In the genomic region with DNA sequence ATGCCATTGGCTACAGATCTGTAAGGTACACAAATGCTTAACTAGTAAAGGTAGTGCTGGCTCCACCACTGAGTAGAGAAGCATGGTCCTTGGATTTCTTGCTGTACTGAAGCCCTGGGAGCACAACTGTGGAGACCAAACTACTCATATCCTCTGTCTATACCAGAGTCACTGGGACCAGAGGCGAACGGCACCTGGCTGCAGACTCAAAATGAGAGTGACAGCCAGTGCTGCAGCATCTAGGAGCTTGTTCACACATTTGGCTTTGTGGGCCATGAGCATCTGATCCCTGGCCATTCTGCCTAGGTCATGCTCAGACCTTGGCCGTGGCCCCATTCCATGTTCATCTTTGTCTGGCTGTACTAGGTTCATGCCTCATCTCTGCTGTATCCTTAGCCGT, we compare ENCODE assay signal across 20 cellular contexts. TPM values are rescaled to one million over a fixed set of nuclear protein-coding genes. Genes with fewer than 3 reads are reported as not detected.
DNase-seq lines count a peak whose midpoint lies in the region; ATAC-seq and TF ChIP-seq lines count a peak whose summit lies in the region.
"Had no signal": no experiment of that assay in that cellular context is flagged by ENCODE, and none has a peak within 500 bp of the region (broad histone marks: within the 10 kb centered on the region; RNA-seq: fewer than 3 reads in every experiment).

No MANE protein-coding gene starts in this region.

- no peak overlapping the region for H3K27ac Mint-ChIP-seq in activated CD8-positive, alpha-beta T cell treated with anti-CD3 and anti-CD28 coated beads for 36 hours
- H3K27ac Mint-ChIP-seq in activated CD8-positive, alpha-beta T cell treated with anti-CD3 and anti-CD28 coated beads, Interleukin-2, amount 10 ng/mL, durations not matched to agents 7 days and 5 days: no peak overlapping the region
- no peak overlapping the region for H3K27ac Mint-ChIP-seq in type B pancreatic cell

- no peaks in the 10 kb centered on the region for H3K9me3 Mint-ChIP-seq in activated CD8-positive, alpha-beta T cell treated with anti-CD3 and anti-CD28 coated beads for 36 hours
- no peaks in the 10 kb centered on the region for H3K9me3 Mint-ChIP-seq in activated CD8-positive, alpha-beta T cell treated with anti-CD3 and anti-CD28 coated beads, Interleukin-2, amount 10 ng/mL, durations not matched to agents 7 days and 5 days (ENCODE audit: insufficient read depth)
- H3K9me3 Mint-ChIP-seq in type B pancreatic cell: no peaks in the 10 kb centered on the region

- H3K4me1 Mint-ChIP-seq in activated CD8-positive, alpha-beta T cell treated with anti-CD3 and anti-CD28 coated beads for 36 hours (ENCODE audit: low read depth): no peaks in the 10 kb centered on the region
- H3K4me1 Mint-ChIP-seq in activated CD8-positive, alpha-beta T cell treated with anti-CD3 and anti-CD28 coated beads, Interleukin-2, amount 10 ng/mL, durations not matched to agents 7 days and 5 days (ENCODE audit: low read depth): no peaks in the 10 kb centered on the region
- H3K4me1 Mint-ChIP-seq in type B pancreatic cell (ENCODE audit: unreplicated experiment): no peaks in the 10 kb centered on the region

- peak; percentile 5 for DNase-seq in activated CD8-positive, alpha-beta T cell treated with anti-CD3 and anti-CD28 coated beads for 36 hours
- DNase-seq in activated CD8-positive, alpha-beta T cell treated with anti-CD3 and anti-CD28 coated beads, Interleukin-2, amount 10 ng/mL, durations not matched to agents 7 days and 5 days: no peak
- DNase-seq in GM19240 (ENCODE audit: insufficient read length, low spot score): peak; percentile 40
- DNase-seq in type B pancreatic cell (ENCODE audit: extremely low spot score, unreplicated experiment): peak; percentile 54
- no peak for DNase-seq in coronary artery (ENCODE audit: low spot score)
- no peak for DNase-seq in A172 (ENCODE audit: low spot score)
- DNase-seq: DMS 273 treated with DMSO at 0.1 percent for 48 hours; MM.1S; NCI-H1092; NCI-H1436 treated with DMSO at 0.1 percent for 48 hours; NCI-H2029; NCI-H2171; NK-92 treated with Interleukin-12 subunit alpha and Interleukin-12 subunit beta, amount 100 ng/mL, for 24 hours; Peyer's patch; SW 1271 had no signal

- no peak overlapping the region for H3K4me3 ChIP-seq in coronary artery
- H3K4me3 ChIP-seq: Peyer's patch, SJSA1 had no signal

- no peak overlapping the region for H3K4me3 Mint-ChIP-seq in activated CD8-positive, alpha-beta T cell treated with anti-CD3 and anti-CD28 coated beads for 36 hours
- H3K4me3 Mint-ChIP-seq in activated CD8-positive, alpha-beta T cell treated with anti-CD3 and anti-CD28 coated beads, Interleukin-2, amount 10 ng/mL, durations not matched to agents 7 days and 5 days: no peak overlapping the region
- no peak overlapping the region for H3K4me3 Mint-ChIP-seq in type B pancreatic cell

- no peaks in the 10 kb centered on the region for H3K36me3 Mint-ChIP-seq in activated CD8-positive, alpha-beta T cell treated with anti-CD3 and anti-CD28 coated beads for 36 hours (ENCODE audit: low read depth)
- H3K36me3 Mint-ChIP-seq in activated CD8-positive, alpha-beta T cell treated with anti-CD3 and anti-CD28 coated beads, Interleukin-2, amount 10 ng/mL, durations not matched to agents 7 days and 5 days (ENCODE audit: low read depth): no peaks in the 10 kb centered on the region
- H3K36me3 Mint-ChIP-seq in type B pancreatic cell: no peaks in the 10 kb centered on the region

- H3K27me3 Mint-ChIP-seq in activated CD8-positive, alpha-beta T cell treated with anti-CD3 and anti-CD28 coated beads for 36 hours: no peaks in the 10 kb centered on the region
- H3K27me3 Mint-ChIP-seq in activated CD8-positive, alpha-beta T cell treated with anti-CD3 and anti-CD28 coated beads, Interleukin-2, amount 10 ng/mL, durations not matched to agents 7 days and 5 days (ENCODE audit: low read depth): peaks cover 6% of the 10 kb centered on the region
- peaks cover 6% of the 10 kb centered on the region for H3K27me3 Mint-ChIP-seq in type B pancreatic cell

- intact Hi-C loops in activated CD8-positive, alpha-beta T cell treated with anti-CD3 and anti-CD28 coated beads for 36 hours (cut with micrococcal nuclease): no loop called here

- TF ChIP-seq CTCF in activated CD8-positive, alpha-beta T cell treated with anti-CD3 and anti-CD28 coated beads for 36 hours (IDR thresholded peaks at IDR 0.05): no peak
- no peak for TF ChIP-seq CTCF in type B pancreatic cell (conservative IDR thresholded peaks at IDR 0.05)
- TF ChIP-seq CTCF in coronary artery (IDR thresholded peaks at IDR 0.05): no peak

- CTCF ChIA-PET in activated CD8-positive, alpha-beta T cell treated with anti-CD3 and anti-CD28 coated beads for 36 hours (lab: Charles Lee): interaction anchor here (1.4 kb wide), 1 partner anchor 252 kb away, joined by 4 read pairs; no protein-coding TSS in a partner anchor
- CTCF ChIA-PET in activated CD8-positive, alpha-beta T cell treated with anti-CD3 and anti-CD28 coated beads, Interleukin-2, amount 10 ng/mL, durations not matched to agents 7 days and 5 days (lab: Charles Lee): no interaction called here

- H3K27ac ChIP-seq in coronary artery: no peak overlapping the region
- H3K27ac ChIP-seq: 22Rv1, Peyer's patch, SJSA1 had no signal

- POLR2A ChIA-PET in activated CD8-positive, alpha-beta T cell treated with anti-CD3 and anti-CD28 coated beads for 36 hours (lab: Charles Lee): no interaction called here
- POLR2A ChIA-PET in activated CD8-positive, alpha-beta T cell treated with anti-CD3 and anti-CD28 coated beads, Interleukin-2, amount 10 ng/mL, durations not matched to agents 7 days and 5 days (lab: Charles Lee): no interaction called here

- no peak for ATAC-seq in activated CD8-positive, alpha-beta T cell treated with anti-CD3 and anti-CD28 coated beads for 36 hours
- no peak for ATAC-seq in activated CD8-positive, alpha-beta T cell treated with anti-CD3 and anti-CD28 coated beads, Interleukin-2, amount 10 ng/mL, durations not matched to agents 7 days and 5 days
- ATAC-seq in HG02759 (IDR thresholded peaks at IDR 0.05; ENCODE audit: unreplicated experiment): peak; percentile 92
- no peak for ATAC-seq in GM18520 (IDR thresholded peaks at IDR 0.05; ENCODE audit: unreplicated experiment)

RNA-seq across cellular contexts. Expression of gene LRRC18, which starts 31.9 kb away (rescaled TPM):
- total RNA-seq in activated CD8-positive, alpha-beta T cell treated with anti-CD3 and anti-CD28 coated beads for 36 hours: not detected
- under 1 TPM in 1 of 2 experiments, not detected in 1; 0.16 TPM for total RNA-seq in activated CD8-positive, alpha-beta T cell treated with anti-CD3 and anti-CD28 coated beads, Interleukin-2, amount 10 ng/mL, durations not matched to agents 7 days and 5 days
- not detected in 2 replicates for total RNA-seq in type B pancreatic cell (ENCODE audit: low replicate concordance)
- total RNA-seq in A172 (2014; rRNA removed; shearing (Covaris generic)): not detected in 2 replicates
- total RNA-seq: LHCN-M2, SJSA1 had no signal

Comparison
In these comparisons a context has a peak if more than half of its experiments do, and no peak if none do; other contexts are left out.
1. DNase-seq: peak in activated CD8-positive, alpha-beta T cell treated with anti-CD3 and anti-CD28 coated beads for 36 hours (single experiment), GM19240 (single experiment) and type B pancreatic cell (single experiment); none in activated CD8-positive, alpha-beta T cell treated with anti-CD3 and anti-CD28 coated beads, Interleukin-2, amount 10 ng/mL, durations not matched to agents 7 days and 5 days (single experiment), coronary artery (single experiment) and A172 (single experiment).